8 cellular contexts compared by ENCODE assay signal in the genomic region with DNA sequence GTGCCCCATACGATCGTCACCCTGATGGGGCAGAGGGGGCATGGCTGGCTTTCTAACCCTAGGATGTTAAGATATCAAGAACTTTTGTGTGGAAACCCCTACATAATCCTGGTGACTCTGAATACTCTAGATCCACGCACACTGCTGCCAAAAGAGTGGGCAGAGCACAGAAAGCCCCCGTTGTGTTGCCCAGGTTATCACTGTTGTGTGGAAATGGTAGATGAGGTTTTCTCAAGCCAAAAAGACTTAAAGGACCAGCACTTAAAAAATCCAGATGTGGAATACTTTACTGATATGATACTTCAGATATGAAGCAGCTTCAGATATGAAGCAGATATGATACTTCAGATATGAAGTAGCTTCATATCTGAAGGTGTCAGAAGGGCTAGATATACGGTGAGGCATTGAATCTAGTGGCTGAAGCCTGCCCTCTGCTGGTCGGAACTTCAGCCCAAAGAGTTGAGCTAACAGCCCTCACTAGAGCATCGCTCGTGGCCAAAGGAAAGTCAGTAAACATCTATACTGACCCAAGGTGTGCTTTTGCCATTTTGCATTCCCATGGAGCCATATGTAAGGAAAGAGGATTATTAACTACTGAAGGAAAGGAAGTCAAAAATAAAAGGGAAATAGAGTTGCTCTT.
DNase-seq lines count a peak whose midpoint lies in the region; ATAC-seq and TF ChIP-seq lines count a peak whose summit lies in the region.

No MANE protein-coding gene starts in this region.

- intact Hi-C loops in heart left ventricle (cut with DNase I) (no loop called here), thyroid gland (cut with DNase I) (no loop called here)

- no peaks in the 10 kb centered on the region for H3K27me3 Mint-ChIP-seq in activated CD4-positive, alpha-beta T cell treated with anti-CD3 and anti-CD28 coated beads, Interleukin-2, amount 10 ng/mL, durations not matched to agents 7 days and 5 days

- no peak overlapping the region for H3K27ac ChIP-seq in heart left ventricle
- no peak overlapping the region for H3K27ac ChIP-seq in thyroid gland
- H3K27ac ChIP-seq in hepatocyte: no peak overlapping the region

- H2AFZ ChIP-seq in hepatocyte: no peak overlapping the region

- H3K4me3 Mint-ChIP-seq in activated CD4-positive, alpha-beta T cell treated with anti-CD3 and anti-CD28 coated beads, Interleukin-2, amount 10 ng/mL, durations not matched to agents 7 days and 5 days: no peak overlapping the region

- H4K20me1 ChIP-seq in hepatocyte (ENCODE audit: insufficient read depth, poor library complexity, severe bottlenecking): no peaks in the 10 kb centered on the region

- no peak overlapping the region for H3K4me2 ChIP-seq in hepatocyte

- CTCF ChIA-PET in activated CD4-positive, alpha-beta T cell treated with anti-CD3 and anti-CD28 coated beads, Interleukin-2, amount 10 ng/mL, durations not matched to agents 7 days and 5 days (lab: Charles Lee): no interaction called here

- no peak overlapping the region for H3K4me3 ChIP-seq in heart left ventricle
- no peak overlapping the region for H3K4me3 ChIP-seq in thyroid gland (replicated peaks in 1 of 3)
- no peak overlapping the region for H3K4me3 ChIP-seq in hepatocyte

- peak overlapping the region; percentile 39 for H3K27ac Mint-ChIP-seq in activated CD4-positive, alpha-beta T cell treated with anti-CD3 and anti-CD28 coated beads, Interleukin-2, amount 10 ng/mL, durations not matched to agents 7 days and 5 days

- TF ChIP-seq POLR2A in heart left ventricle (IDR thresholded peaks at IDR 0.05) (no peak), thyroid gland (IDR thresholded peaks at IDR 0.05) (no peak)

- H3K36me3 ChIP-seq in heart left ventricle: peaks cover 0 to 23% (median 0%) of the 10 kb centered on the region in 9 donors
- H3K36me3 ChIP-seq in thyroid gland: no peaks in the 10 kb centered on the region
- no peaks in the 10 kb centered on the region for H3K36me3 ChIP-seq in hepatocyte (replicated peaks; ENCODE audit: insufficient read depth, low read depth)

- peaks cover 29% of the 10 kb centered on the region for H3K36me3 Mint-ChIP-seq in activated CD4-positive, alpha-beta T cell treated with anti-CD3 and anti-CD28 coated beads, Interleukin-2, amount 10 ng/mL, durations not matched to agents 7 days and 5 days (ENCODE audit: low read depth)

- H3K79me2 ChIP-seq in hepatocyte: no peaks in the 10 kb centered on the region

- H3K9me3 Mint-ChIP-seq in activated CD4-positive, alpha-beta T cell treated with anti-CD3 and anti-CD28 coated beads, Interleukin-2, amount 10 ng/mL, durations not matched to agents 7 days and 5 days: no peaks in the 10 kb centered on the region

- no peaks in the 10 kb centered on the region for H3K9me2 ChIP-seq in hepatocyte (replicated peaks; ENCODE audit: insufficient read depth)

- H3K27me3 ChIP-seq in heart left ventricle (no peaks in the 10 kb centered on the region), thyroid gland (no peaks in the 10 kb centered on the region), hepatocyte (no peaks in the 10 kb centered on the region)

- TF ChIP-seq CTCF in heart left ventricle (IDR thresholded peaks at IDR 0.05) (peak in 7 of 12 donors; percentile 30 to 58 (median 52)), thyroid gland (IDR thresholded peaks at IDR 0.05) (peak in 1 of 6 experiments; percentile 51), hepatocyte (IDR thresholded peaks at IDR 0.05; ENCODE audit: poor library complexity) (no peak)

- H3K4me1 ChIP-seq in heart left ventricle: peaks cover 0 to 8% (median 0%) of the 10 kb centered on the region in 12 donors
- H3K4me1 ChIP-seq in thyroid gland: no peaks in the 10 kb centered on the region
- H3K4me1 ChIP-seq in hepatocyte (ENCODE audit: insufficient read depth): no peaks in the 10 kb centered on the region

- 66 to 67% methylated on average over 8 of the region's 8 CpGs; no CpG with 5 or more reads in 2 of the 4 donors for WGBS in heart left ventricle, 4 donors
- 73 to 81% methylated on average over 6 to 8 of the region's 8 CpGs for WGBS in thyroid gland, 2 donors
- WGBS in hepatocyte (ENCODE audit: low lambda C conversion rate, missing lambda C conversion rate): no CpG with 5 or more reads among the region's 8 CpGs

- ATAC-seq in heart left ventricle: peak in 1 of 4 donors; percentile 64
- no peak for ATAC-seq in GM21367 (IDR thresholded peaks at IDR 0.05; ENCODE audit: unreplicated experiment)

- peaks cover 3% of the 10 kb centered on the region for H3K4me1 Mint-ChIP-seq in activated CD4-positive, alpha-beta T cell treated with anti-CD3 and anti-CD28 coated beads, Interleukin-2, amount 10 ng/mL, durations not matched to agents 7 days and 5 days

- POLR2A ChIA-PET in activated CD4-positive, alpha-beta T cell treated with anti-CD3 and anti-CD28 coated beads, Interleukin-2, amount 10 ng/mL, durations not matched to agents 7 days and 5 days (lab: Charles Lee): no interaction called here

- DNase-seq in activated T-cell treated with anti-CD3 and anti-CD28 coated beads for 1 hour (ENCODE audit: low read depth): peak; percentile 13
- no peak for DNase-seq in activated T-cell treated with anti-CD3 and anti-CD28 coated beads, Interleukin-2, amount 50 U/mL, for 48 hours
- peak; percentile 52 for DNase-seq in activated CD4-positive, alpha-beta T cell treated with anti-CD3 and anti-CD28 coated beads, Interleukin-2, amount 10 ng/mL, durations not matched to agents 7 days and 5 days
- DNase-seq in heart left ventricle: no peak
- peak; percentile 36 to 46 for DNase-seq in thyroid gland
- no peak for DNase-seq in hepatocyte (ENCODE audit: low spot score)
- DNase-seq in NCI-H1436 treated with DMSO at 0.1 percent for 48 hours (lab: John Stamatoyannopoulos, UW): no peak

- H3K9me3 ChIP-seq in heart left ventricle (no peaks in the 10 kb centered on the region), thyroid gland (no peaks in the 10 kb centered on the region), hepatocyte (ENCODE audit: low read depth) (no peaks in the 10 kb centered on the region)

Comparison
In these comparisons a context has a peak if more than half of its experiments do, and no peak if none do; other contexts are left out.
1. DNase-seq: peak in activated T-cell treated with anti-CD3 and anti-CD28 coated beads for 1 hour (single experiment), activated CD4-positive, alpha-beta T cell treated with anti-CD3 and anti-CD28 coated beads, Interleukin-2, amount 10 ng/mL, durations not matched to agents 7 days and 5 days (single experiment) and thyroid gland (2 of 2); none in activated T-cell treated with anti-CD3 and anti-CD28 coated beads, Interleukin-2, amount 50 U/mL, for 48 hours (0 of 2), heart left ventricle (0 of 5), hepatocyte (single experiment) and NCI-H1436 treated with DMSO at 0.1 percent for 48 hours (single experiment).